Comparison of ENCODE assay signal across 8 cellular contexts in the genomic region with DNA sequence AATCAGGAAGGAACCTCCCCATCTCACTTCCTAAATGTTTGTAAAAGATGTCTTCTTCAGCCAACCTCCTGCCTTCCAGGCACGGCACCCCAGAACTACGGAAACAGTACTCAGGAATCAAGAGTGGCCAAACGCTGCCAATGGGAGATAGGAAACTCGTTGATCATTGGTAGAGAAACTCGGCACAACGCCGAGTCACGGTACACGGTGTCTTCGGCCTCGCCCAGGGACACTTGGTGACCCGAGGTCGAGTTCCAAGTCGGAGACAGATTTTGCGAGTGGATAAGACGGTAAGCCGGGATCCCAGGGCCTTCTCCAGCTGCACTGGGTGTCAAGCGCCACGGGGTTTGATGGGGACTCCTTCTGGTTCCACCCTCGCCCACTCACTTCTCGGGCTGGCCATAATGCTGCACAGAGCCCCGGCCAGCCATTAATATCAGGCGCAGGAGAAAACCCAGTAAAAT. TPM values are rescaled to one million over a fixed set of nuclear protein-coding genes. Genes with fewer than 3 reads are reported as not detected.
A peak's percentile ranks its signal among the peaks of the same experiment; 100 is the strongest.
DNase-seq lines count a peak whose midpoint lies in the region; ATAC-seq, FAIRE-seq and TF ChIP-seq lines count a peak whose summit lies in the region.

No MANE protein-coding gene starts in this region.

- peaks cover 54% of the 10 kb centered on the region for H3K4me1 Mint-ChIP-seq in activated CD4-positive, alpha-beta memory T cell treated with anti-CD3 and anti-CD28 coated beads, Interleukin-2, amount 10 ng/mL, durations not matched to agents 7 days and 5 days
- H3K4me1 Mint-ChIP-seq in nephron progenitor cell = peaks cover 40% of the 10 kb centered on the region

- peaks cover 17% of the 10 kb centered on the region for H3K36me3 Mint-ChIP-seq in activated CD4-positive, alpha-beta memory T cell treated with anti-CD3 and anti-CD28 coated beads, Interleukin-2, amount 10 ng/mL, durations not matched to agents 7 days and 5 days (ENCODE audit: low read depth)
- no peaks in the 10 kb centered on the region for H3K36me3 Mint-ChIP-seq in nephron progenitor cell (ENCODE audit: low read depth)

- peak overlapping the region; percentile 53 for H3K27ac ChIP-seq in AG04450 (ENCODE audit: low read depth, low read length)

- H3K4me3 ChIP-seq in AG04450 (ENCODE audit: low read depth, low read length) (peak overlapping the region; percentile 88), foreskin fibroblast (ENCODE audit: low read depth in 1 of 2, low read length in 2 of 2) (peak overlapping the region; percentile 82 to 86)

- FAIRE-seq in GM12892 (lab: Jason Lieb, UNC) = peak; percentile 48

- peak; percentile 30 for ATAC-seq in HG02885 (IDR thresholded peaks at IDR 0.05; ENCODE audit: poor library complexity, unreplicated experiment)

- H3K27ac Mint-ChIP-seq in activated CD4-positive, alpha-beta memory T cell treated with anti-CD3 and anti-CD28 coated beads, Interleukin-2, amount 10 ng/mL, durations not matched to agents 7 days and 5 days = peak overlapping the region; percentile 74
- H3K27ac Mint-ChIP-seq in nephron progenitor cell = peak overlapping the region; percentile 88

- no peaks in the 10 kb centered on the region for H3K9me3 Mint-ChIP-seq in activated CD4-positive, alpha-beta memory T cell treated with anti-CD3 and anti-CD28 coated beads, Interleukin-2, amount 10 ng/mL, durations not matched to agents 7 days and 5 days
- H3K9me3 Mint-ChIP-seq in nephron progenitor cell = no peaks in the 10 kb centered on the region

- no peaks in the 10 kb centered on the region; the same call in 1 of the 2 replicates for H3K9me3 ChIP-seq in AG04450 (ENCODE audit: control insufficient read depth, insufficient read depth, low read length)

- DNase-seq in AG04450 (ENCODE audit: low read depth, low spot score) (peak; percentile 7), GM12892 (ENCODE audit: insufficient read length) (peak; percentile 1), NCI-H1417 treated with DMSO at 0.1 percent for 48 hours (lab: John Stamatoyannopoulos, UW) (peak; percentile 16), foreskin fibroblast (peak; percentile 52 to 78), nephron progenitor cell (peak; percentile 38), GM19238 (ENCODE audit: insufficient read length, low spot score) (no peak)
- no peak for DNase-seq in activated CD4-positive, alpha-beta memory T cell treated with anti-CD3 and anti-CD28 coated beads, Interleukin-2, amount 10 ng/mL, durations not matched to agents 7 days and 5 days

- TF ChIP-seq POLR2A in GM12892 (IDR thresholded peaks at IDR 0.05; ENCODE audit: low read depth, low read length) = no peak

- H3K27me3 Mint-ChIP-seq in activated CD4-positive, alpha-beta memory T cell treated with anti-CD3 and anti-CD28 coated beads, Interleukin-2, amount 10 ng/mL, durations not matched to agents 7 days and 5 days = no peaks in the 10 kb centered on the region
- H3K27me3 Mint-ChIP-seq in nephron progenitor cell (ENCODE audit: low read depth, poor library complexity) = no peaks in the 10 kb centered on the region

- no peaks in the 10 kb centered on the region for H3K27me3 ChIP-seq in AG04450 (ENCODE audit: control insufficient read depth, insufficient read depth, low read length)

- peak overlapping the region; percentile 88 for H3K4me3 Mint-ChIP-seq in activated CD4-positive, alpha-beta memory T cell treated with anti-CD3 and anti-CD28 coated beads, Interleukin-2, amount 10 ng/mL, durations not matched to agents 7 days and 5 days
- peak overlapping the region; percentile 88 for H3K4me3 Mint-ChIP-seq in nephron progenitor cell

- TF ChIP-seq CTCF in AG04450 (IDR thresholded peaks at IDR 0.05; ENCODE audit: low read depth, low read length) (no peak), foreskin fibroblast (IDR thresholded peaks at IDR 0.05; ENCODE audit: low read depth, low read length) (no peak), nephron progenitor cell (IDR thresholded peaks at IDR 0.05) (no peak)

- CTCF ChIA-PET in AG04450 (lab: Charles Lee) = interaction anchor here (0.5 kb wide), 1 partner anchor 23 kb away, joined by 3 read pairs; no protein-coding TSS in a partner anchor
- CTCF ChIA-PET in activated CD4-positive, alpha-beta memory T cell treated with anti-CD3 and anti-CD28 coated beads, Interleukin-2, amount 10 ng/mL, durations not matched to agents 7 days and 5 days (lab: Charles Lee) = interaction anchor here (1.6 to 2.6 kb wide), 5 partner anchors 8 to 120 kb away, joined by 5 to 11 read pairs (median 7); no protein-coding TSS in a partner anchor

- POLR2A ChIA-PET in AG04450 (lab: Yijun Ruan, JAX) = no interaction called here
- POLR2A ChIA-PET in activated CD4-positive, alpha-beta memory T cell treated with anti-CD3 and anti-CD28 coated beads, Interleukin-2, amount 10 ng/mL, durations not matched to agents 7 days and 5 days (lab: Charles Lee) = interaction anchor here (0.8 to 2.7 kb wide), 8 partner anchors 8 to 44 kb away, joined by 3 to 36 read pairs (median 5); no protein-coding TSS in a partner anchor

RNA-seq across cellular contexts. Expression of gene KIAA0825, which starts 0.3 kb away (rescaled TPM):
- polyA plus RNA-seq in AG04450 (2011; rRNA removed) = 1.4 and 2.1 TPM in 2 replicates
- 2.0 and 4.1 TPM in 2 replicates for polyA minus RNA-seq in AG04450 (2011; rRNA and poly(A)+ RNA removed)
- 0.47 TPM for polyA plus RNA-seq in GM12892 (2012; ENCODE audit: missing spikeins)
- 1 to 10 TPM; 1.5 to 1.7 TPM for total RNA-seq in activated CD4-positive, alpha-beta memory T cell treated with anti-CD3 and anti-CD28 coated beads, Interleukin-2, amount 10 ng/mL, durations not matched to agents 7 days and 5 days

RNA-seq across cellular contexts. Expression of gene SLF1, which starts 0.4 kb away (rescaled TPM):
- polyA plus RNA-seq in AG04450 (2011; rRNA removed) = 3.1 and 3.6 TPM in 2 replicates
- polyA minus RNA-seq in AG04450 (2011; rRNA and poly(A)+ RNA removed) = 2.5 and 5.1 TPM in 2 replicates
- 7.0 TPM for polyA plus RNA-seq in GM12892 (2012; ENCODE audit: missing spikeins)
- 10 to 100 TPM; 19.5 to 22.9 TPM for total RNA-seq in activated CD4-positive, alpha-beta memory T cell treated with anti-CD3 and anti-CD28 coated beads, Interleukin-2, amount 10 ng/mL, durations not matched to agents 7 days and 5 days

Comparison
In these comparisons a context has a peak if more than half of its experiments do, and no peak if none do; other contexts are left out.
1. DNase-seq: peak in AG04450 (single experiment), GM12892 (single experiment), NCI-H1417 treated with DMSO at 0.1 percent for 48 hours (single experiment), foreskin fibroblast (2 of 2) and nephron progenitor cell (single experiment); none in activated CD4-positive, alpha-beta memory T cell treated with anti-CD3 and anti-CD28 coated beads, Interleukin-2, amount 10 ng/mL, durations not matched to agents 7 days and 5 days (single experiment) and GM19238 (single experiment).